Comparison of ENCODE assay signal across 8 cellular contexts in genomic region chr20:21323640-21324039, GRCh38. TPM values are rescaled to one million over a fixed set of nuclear protein-coding genes. Genes with fewer than 3 reads are reported as not detected.
DNase-seq lines count a peak whose midpoint lies in the region; ATAC-seq and TF ChIP-seq lines count a peak whose summit lies in the region.

No MANE protein-coding gene starts in this region.

- peaks cover 17% of the 10 kb centered on the region for H3K4me1 ChIP-seq in HAP-1
- peaks cover 27% of the 10 kb centered on the region for H3K4me1 ChIP-seq in adipocyte (ENCODE audit: control insufficient read depth, insufficient read depth, low read length)
- peaks cover 8% of the 10 kb centered on the region for H3K4me1 ChIP-seq in right cardiac atrium (ENCODE audit: control insufficient read depth, insufficient read depth, low read length)

- H3K27me3 ChIP-seq in AG04450 (ENCODE audit: control insufficient read depth, insufficient read depth, low read length) (no peaks in the 10 kb centered on the region), HAP-1 (ENCODE audit: low read depth) (no peaks in the 10 kb centered on the region), adipocyte (replicated peaks; ENCODE audit: control insufficient read depth, insufficient read depth, low read length) (no peaks in the 10 kb centered on the region), right cardiac atrium (ENCODE audit: control insufficient read depth, insufficient read depth) (no peaks in the 10 kb centered on the region)

- H3K9me3 ChIP-seq in AG04450 (ENCODE audit: control insufficient read depth, insufficient read depth, low read length) = peaks cover 10% of the 10 kb centered on the region
- peaks cover 5% of the 10 kb centered on the region; the same call in 1 of the 2 replicates for H3K9me3 ChIP-seq in HAP-1
- peaks cover 6% of the 10 kb centered on the region for H3K9me3 ChIP-seq in adipocyte (ENCODE audit: control insufficient read depth, low read length)
- H3K9me3 ChIP-seq in right cardiac atrium (ENCODE audit: control insufficient read depth, low read length) = no peaks in the 10 kb centered on the region

- H3K4me3 ChIP-seq in AG04450 (ENCODE audit: low read depth, low read length) (no peak overlapping the region), HAP-1 (no peak overlapping the region), adipocyte (ENCODE audit: low read length) (no peak overlapping the region), right cardiac atrium (ENCODE audit: low read length) (no peak overlapping the region)

- TF ChIP-seq CTCF in AG04450 (IDR thresholded peaks at IDR 0.05; ENCODE audit: low read depth, low read length) = no peak

- DNase-seq in AG04450 (ENCODE audit: low read depth, low spot score) = peak; percentile 34
- peak; percentile 29 to 35 for DNase-seq in HAP-1 (ENCODE audit: low spot score in 2 of 2)
- peak; percentile 50 for DNase-seq in adipocyte (ENCODE audit: low read depth)
- DNase-seq in right cardiac atrium = no peak
- DNase-seq in germinal center (ENCODE audit: low spot score) = no peak
- no peak for DNase-seq in NCI-H1694 treated with DMSO at 0.1 percent for 48 hours (lab: John Stamatoyannopoulos, UW)
- DNase-seq in inferior parietal cortex (ENCODE audit: extremely low spot score) = no peak
- no peak for DNase-seq in T-helper 1 cell

- CTCF ChIA-PET in AG04450 (lab: Charles Lee) = no interaction called here

- WGBS in right cardiac atrium = 56% methylated on average over 3 of the region's 3 CpGs

- in situ Hi-C loops in HAP-1 (cut with MboI; ENCODE audit: low sequenced_read_pairs) = no loop called here

- POLR2A ChIA-PET in AG04450 (lab: Yijun Ruan, JAX) = interaction anchor here (0.8 kb wide), 1 partner anchor 8 kb away, joined by 3 read pairs; no protein-coding TSS in a partner anchor

- H3K27ac ChIP-seq in AG04450 (ENCODE audit: low read depth, low read length) (peak overlapping the region; percentile 25), right cardiac atrium (ENCODE audit: low read length) (peak overlapping the region; percentile 29)

- ATAC-seq in right cardiac atrium = peak in 1 of 2 donors; percentile 62

- intact Hi-C loops in right cardiac atrium (cut with DNase I) = no loop called here

- H3K9ac ChIP-seq in adipocyte (ENCODE audit: low read length) = no peak overlapping the region

- H3K36me3 ChIP-seq in HAP-1 (replicated peaks) (peaks cover 3% of the 10 kb centered on the region; the same call in 1 of the 2 replicates), adipocyte (ENCODE audit: control insufficient read depth, insufficient read depth, low read length, severe bottlenecking) (peaks cover 5% of the 10 kb centered on the region)

RNA-seq across cellular contexts. Expression of gene XRN2, which starts 20.5 kb away (rescaled TPM):
- polyA plus RNA-seq in AG04450 (2011; rRNA removed) = 96.7 and 120 TPM in 2 replicates
- 49.3 and 72.7 TPM in 2 replicates for polyA minus RNA-seq in AG04450 (2011; rRNA and poly(A)+ RNA removed)
- 10 to 100 TPM; 32.0 to 34.7 (median 33.8) TPM for total RNA-seq in right cardiac atrium
- 13.2 TPM for polyA plus RNA-seq in right cardiac atrium

Comparison
In these comparisons a context has a peak if more than half of its experiments do, and no peak if none do; other contexts are left out.
1. DNase-seq: peak in AG04450 (single experiment), HAP-1 (2 of 2) and adipocyte (single experiment); none in right cardiac atrium (0 of 3), germinal center (single experiment), NCI-H1694 treated with DMSO at 0.1 percent for 48 hours (single experiment), inferior parietal cortex (single experiment) and T-helper 1 cell (0 of 5).